ENCODE assay signal across 2 cellular contexts in the genomic region with DNA sequence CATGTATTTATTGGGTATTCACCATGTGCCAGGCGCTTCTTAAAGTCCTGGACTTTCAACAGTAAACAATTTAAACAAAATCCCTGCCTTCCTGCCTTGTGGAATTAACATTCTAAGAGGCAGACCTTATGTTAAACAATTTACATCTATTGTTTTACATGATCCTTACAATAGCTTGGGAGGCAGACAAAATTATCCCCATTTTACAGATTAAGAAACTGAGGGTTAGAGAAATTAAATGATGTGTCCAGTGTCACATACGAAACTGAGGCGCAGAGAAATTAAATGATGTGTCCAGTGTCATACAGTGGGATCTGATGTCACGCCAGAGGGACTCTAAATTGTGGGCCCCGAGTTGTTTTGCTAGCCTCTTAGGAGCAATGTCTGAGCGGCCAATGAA.
A peak's percentile ranks its signal among the peaks of the same experiment; 100 is the strongest.
TF ChIP-seq lines count a peak whose summit lies in the region.

No MANE protein-coding gene starts in this region.

TF ChIP-seq in HepG2, 621 proteins besides CTCF, POLR2A, EP300 and RAD21:
- TF ChIP-seq ZNF629 (CRISPR knock-in tag; conservative IDR thresholded peaks at IDR 0.05) (peak; percentile 59), ZBTB2 (CRISPR knock-in tag; IDR thresholded peaks at IDR 0.05; ENCODE audit: low read depth) (no peak)

TF ChIP-seq in H1, 55 proteins besides CTCF, POLR2A, EP300 and RAD21:
- TF ChIP-seq KDM1A (IDR thresholded peaks at IDR 0.05; ENCODE audit: borderline replicate concordance, low read length), result peak; percentile 43; the same call in 1 of the 2 replicates
- no peak for TF ChIP-seq BRCA1 (IDR thresholded peaks at IDR 0.05; ENCODE audit: low read depth, low read length)
